ENCODE assay signal across 16 cellular contexts in genomic region chr20:57080796-57081195, GRCh38.
DNase-seq lines count a peak whose midpoint lies in the region; ATAC-seq and TF ChIP-seq lines count a peak whose summit lies in the region.
"Had no signal": no experiment of that assay in that cellular context is flagged by ENCODE, and none has a peak within 500 bp of the region (broad histone marks: within the 10 kb centered on the region; RNA-seq: fewer than 3 reads in every experiment).

No MANE protein-coding gene starts in this region.

- no peaks in the 10 kb centered on the region for H3K36me3 Mint-ChIP-seq in activated CD8-positive, alpha-beta T cell treated with anti-CD3 and anti-CD28 coated beads for 36 hours (ENCODE audit: low read depth)

- H3K4me3 Mint-ChIP-seq in activated CD8-positive, alpha-beta T cell treated with anti-CD3 and anti-CD28 coated beads for 36 hours, result no peak overlapping the region
- H3K4me3 Mint-ChIP-seq: mesothelial cell of epicardium; T-helper 1 cell treated with Interleukin-12 subunit alpha and Interleukin-12 subunit beta and Interleukin-4 antibody, amounts not matched to agents 30 μg/mL and 1 μg/mL, for 36 hours had no signal

- H3K36me3 ChIP-seq in testis (ENCODE audit: low read depth, missing control alignments), result no peaks in the 10 kb centered on the region
- no peaks in the 10 kb centered on the region for H3K36me3 ChIP-seq in upper lobe of right lung
- H3K36me3 ChIP-seq: cardiac muscle cell, thyroid gland had no signal

- CTCF ChIA-PET in activated CD8-positive, alpha-beta T cell treated with anti-CD3 and anti-CD28 coated beads for 36 hours (lab: Charles Lee), result interaction anchor here (1.0 kb wide), 1 partner anchor 266 kb away, joined by 3 read pairs; no protein-coding TSS in a partner anchor

- DNase-seq in DMS 273 (lab: John Stamatoyannopoulos, UW; ENCODE audit: unreplicated experiment) (peak; percentile 28), DMS 273 treated with DMSO at 0.1 percent for 48 hours (lab: John Stamatoyannopoulos, UW) (no peak), SK-MEL-5 (ENCODE audit: low read depth, low spot score) (peak; percentile 74), fibroblast of the conjunctiva (ENCODE audit: low read depth) (peak; percentile 36), testis (peak; percentile 26), HPDE6-E6E7 (ENCODE audit: extremely low spot score) (no peak), upper lobe of right lung (no peak)
- no peak for DNase-seq in activated CD8-positive, alpha-beta T cell treated with anti-CD3 and anti-CD28 coated beads for 36 hours
- DNase-seq: activated effector memory CD4-positive, alpha-beta T cell treated with anti-CD3 and anti-CD28 coated beads, Interleukin-2, amount 50 U/mL, for 16 hours; NCI-H2171; stimulated activated CD4-positive, alpha-beta T cell treated with anti-CD3 and anti-CD28 coated beads, Interleukin-12 subunit alpha, Interleukin-12 subunit beta, amount 100 ng/mL, for 4 hours; thyroid gland had no signal

- in situ Hi-C loops in SK-MEL-5 (cut with HindIII; ENCODE audit: low pct_unique_long_range_greater_than_20kb, low sequenced_read_pairs), result no loop called here

- no peak overlapping the region for H3K27ac Mint-ChIP-seq in activated CD8-positive, alpha-beta T cell treated with anti-CD3 and anti-CD28 coated beads for 36 hours
- H3K27ac Mint-ChIP-seq: mesothelial cell of epicardium; T-helper 1 cell treated with Interleukin-12 subunit alpha and Interleukin-12 subunit beta and Interleukin-4 antibody, amounts not matched to agents 30 μg/mL and 1 μg/mL, for 36 hours had no signal

- H3K9me3 ChIP-seq in testis, result no peaks in the 10 kb centered on the region
- peaks cover 9% of the 10 kb centered on the region for H3K9me3 ChIP-seq in upper lobe of right lung
- H3K9me3 ChIP-seq: thyroid gland had no signal

- H3K27ac ChIP-seq in testis, result no peak overlapping the region
- no peak overlapping the region for H3K27ac ChIP-seq in upper lobe of right lung
- H3K27ac ChIP-seq: 22Rv1, cardiac muscle cell, thyroid gland had no signal

- intact Hi-C loops in testis (cut with DNase I; ENCODE audit: low total_unique reads) (no loop called here), upper lobe of right lung (cut with DNase I) (no loop called here)
- intact Hi-C loops in activated CD8-positive, alpha-beta T cell treated with anti-CD3 and anti-CD28 coated beads for 36 hours (cut with micrococcal nuclease), result no loop called here

- TF ChIP-seq CTCF in testis (IDR thresholded peaks at IDR 0.05) (no peak), upper lobe of right lung (IDR thresholded peaks at IDR 0.05) (no peak)
- no peak for TF ChIP-seq CTCF in activated CD8-positive, alpha-beta T cell treated with anti-CD3 and anti-CD28 coated beads for 36 hours (IDR thresholded peaks at IDR 0.05)

- H3K4me3 ChIP-seq in testis (no peak overlapping the region), upper lobe of right lung (no peak overlapping the region)
- H3K4me3 ChIP-seq: cardiac muscle cell, thyroid gland had no signal

- H3K4me1 ChIP-seq in testis, result no peaks in the 10 kb centered on the region
- no peaks in the 10 kb centered on the region for H3K4me1 ChIP-seq in upper lobe of right lung
- H3K4me1 ChIP-seq: thyroid gland had no signal

- POLR2A ChIA-PET in activated CD8-positive, alpha-beta T cell treated with anti-CD3 and anti-CD28 coated beads for 36 hours (lab: Charles Lee), result no interaction called here

- no peak for ATAC-seq in upper lobe of right lung
- ATAC-seq in activated CD8-positive, alpha-beta T cell treated with anti-CD3 and anti-CD28 coated beads for 36 hours, result no peak

- no peaks in the 10 kb centered on the region for H3K4me1 Mint-ChIP-seq in activated CD8-positive, alpha-beta T cell treated with anti-CD3 and anti-CD28 coated beads for 36 hours (ENCODE audit: low read depth)
- H3K4me1 Mint-ChIP-seq: mesothelial cell of epicardium had no signal

- H3K27me3 Mint-ChIP-seq in activated CD8-positive, alpha-beta T cell treated with anti-CD3 and anti-CD28 coated beads for 36 hours, result peaks cover 3% of the 10 kb centered on the region

- TF ChIP-seq POLR2A in testis (IDR thresholded peaks at IDR 0.05), result no peak

- peaks cover 20% of the 10 kb centered on the region for H3K9me3 Mint-ChIP-seq in activated CD8-positive, alpha-beta T cell treated with anti-CD3 and anti-CD28 coated beads for 36 hours

- H3K27me3 ChIP-seq in testis, result no peaks in the 10 kb centered on the region
- H3K27me3 ChIP-seq in upper lobe of right lung, result no peaks in the 10 kb centered on the region
- H3K27me3 ChIP-seq: cardiac muscle cell, thyroid gland had no signal

Comparison
In these comparisons a context has a peak if more than half of its experiments do, and no peak if none do; other contexts are left out.
1. DNase-seq: peak in DMS 273 (single experiment), SK-MEL-5 (single experiment), fibroblast of the conjunctiva (single experiment) and testis (single experiment); none in DMS 273 treated with DMSO at 0.1 percent for 48 hours (single experiment), HPDE6-E6E7 (single experiment), upper lobe of right lung (single experiment) and activated CD8-positive, alpha-beta T cell treated with anti-CD3 and anti-CD28 coated beads for 36 hours (single experiment).